Comparison of ENCODE assay signal across 11 cellular contexts in genomic region chr1:111190931-111191451, GRCh38. TPM values are rescaled to one million over a fixed set of nuclear protein-coding genes. Genes with fewer than 3 reads are reported as not detected.
A peak's percentile ranks its signal among the peaks of the same experiment; 100 is the strongest.
DNase-seq lines count a peak whose midpoint lies in the region; ATAC-seq and TF ChIP-seq lines count a peak whose summit lies in the region.
"Had no signal": no experiment of that assay in that cellular context is flagged by ENCODE, and none has a peak within 500 bp of the region (broad histone marks: within the 10 kb centered on the region; RNA-seq: fewer than 3 reads in every experiment).

No MANE protein-coding gene starts in this region.

- TF ChIP-seq EP300 in upper lobe of left lung (IDR thresholded peaks at IDR 0.05) = peak in 1 of 4 donors; percentile 51

- DNase-seq in Right ventricle myocardium inferior (ENCODE audit: missing footprints) = no peak
- DNase-seq in right atrium auricular region (ENCODE audit: low spot score) = no peak
- no peak for DNase-seq in activated naive CD8-positive, alpha-beta T cell treated with anti-CD3 and anti-CD28 coated beads, Interleukin-2, amount 50 U/mL, for 24 hours
- DNase-seq in left lung = no peak
- DNase-seq in upper lobe of left lung = no peak
- DNase-seq in cerebellum (ENCODE audit: low spot score) = no peak
- no peak for DNase-seq in NAMALWA (ENCODE audit: low spot score)
- no peak for DNase-seq in cerebellar cortex (ENCODE audit: low spot score)
- DNase-seq: dorsolateral prefrontal cortex; stimulated activated CD4-positive, alpha-beta T cell treated with anti-CD3 and anti-CD28 coated beads, Interleukin-4, amount 100 ng/mL, for 24 hours had no signal

- no peak overlapping the region for H3K27ac ChIP-seq in right atrium auricular region
- peak overlapping the region; percentile 70 to 91 for H3K27ac ChIP-seq in left lung
- H3K27ac ChIP-seq in upper lobe of left lung = peak overlapping the region in 3 of 4 donors; percentile 47 to 84 (median 79)
- H3K27ac ChIP-seq: dorsolateral prefrontal cortex had no signal

- H3K27me3 ChIP-seq in right atrium auricular region = no peaks in the 10 kb centered on the region
- H3K27me3 ChIP-seq in left lung = no peaks in the 10 kb centered on the region
- H3K27me3 ChIP-seq in upper lobe of left lung = no peaks in the 10 kb centered on the region
- H3K27me3 ChIP-seq: dorsolateral prefrontal cortex had no signal

- no peaks in the 10 kb centered on the region for H3K27me3 Mint-ChIP-seq in activated naive CD8-positive, alpha-beta T cell treated with anti-CD3 and anti-CD28 coated beads, Interleukin-2, amount 50 U/mL, for 24 hours

- H3K9me3 ChIP-seq in right atrium auricular region = no peaks in the 10 kb centered on the region
- no peaks in the 10 kb centered on the region for H3K9me3 ChIP-seq in left lung
- H3K9me3 ChIP-seq in upper lobe of left lung = no peaks in the 10 kb centered on the region

- peaks cover 97% of the 10 kb centered on the region for H3K36me3 Mint-ChIP-seq in activated naive CD8-positive, alpha-beta T cell treated with anti-CD3 and anti-CD28 coated beads, Interleukin-2, amount 50 U/mL, for 24 hours (ENCODE audit: low read depth)

- no peak overlapping the region for H3K4me3 ChIP-seq in right atrium auricular region
- H3K4me3 ChIP-seq in left lung = no peak overlapping the region
- H3K4me3 ChIP-seq in upper lobe of left lung = no peak overlapping the region
- H3K4me3 ChIP-seq: dorsolateral prefrontal cortex had no signal

- H3K4me1 ChIP-seq in right atrium auricular region (peaks cover 0 to 13% of the 10 kb centered on the region in 2 donors), left lung (peaks cover 37 to 61% of the 10 kb centered on the region in 2 donors), upper lobe of left lung (peaks cover 41 to 56% (median 50%) of the 10 kb centered on the region in 4 donors)

- peaks cover 81% of the 10 kb centered on the region for H3K4me1 Mint-ChIP-seq in activated naive CD8-positive, alpha-beta T cell treated with anti-CD3 and anti-CD28 coated beads, Interleukin-2, amount 50 U/mL, for 24 hours

- H3K27ac Mint-ChIP-seq in activated naive CD8-positive, alpha-beta T cell treated with anti-CD3 and anti-CD28 coated beads, Interleukin-2, amount 50 U/mL, for 24 hours = peak overlapping the region; percentile 95

- no peaks in the 10 kb centered on the region for H3K9me3 Mint-ChIP-seq in activated naive CD8-positive, alpha-beta T cell treated with anti-CD3 and anti-CD28 coated beads, Interleukin-2, amount 50 U/mL, for 24 hours

- H3K4me3 Mint-ChIP-seq in activated naive CD8-positive, alpha-beta T cell treated with anti-CD3 and anti-CD28 coated beads, Interleukin-2, amount 50 U/mL, for 24 hours = no peak overlapping the region

- 60 to 64% methylated on average over 2 of the region's 2 CpGs for WGBS in upper lobe of left lung, 2 donors

- ATAC-seq in Right ventricle myocardium inferior (peak; percentile 43), left lung (peak; percentile 65), upper lobe of left lung (ENCODE audit: low FRiP score in 2 of 2) (peak in 1 of 2 donors; percentile 57)
- ATAC-seq in activated naive CD8-positive, alpha-beta T cell treated with anti-CD3 and anti-CD28 coated beads, Interleukin-2, amount 50 U/mL, for 24 hours = no peak
- ATAC-seq: Panc1 had no signal

- TF ChIP-seq POLR2A in upper lobe of left lung (IDR thresholded peaks at IDR 0.05) = no peak

- H3K36me3 ChIP-seq in right atrium auricular region (peaks cover 25% of the 10 kb centered on the region), left lung (peaks cover 0 to 88% of the 10 kb centered on the region in 2 donors), upper lobe of left lung (peaks cover 15 to 51% (median 35%) of the 10 kb centered on the region in 4 donors)

- TF ChIP-seq CTCF in right atrium auricular region (IDR thresholded peaks at IDR 0.05) (no peak), left lung (IDR thresholded peaks at IDR 0.05) (no peak), upper lobe of left lung (IDR thresholded peaks at IDR 0.05) (no peak)

- intact Hi-C loops in Right ventricle myocardium inferior (cut with DNase I) (no loop called here), left lung (cut with DNase I) (no loop called here)

RNA-seq across cellular contexts. Expression of gene DENND2D, which starts 9.5 kb away (rescaled TPM):
- total RNA-seq in Right ventricle myocardium inferior (3.5 TPM), right atrium auricular region (1 to 10 TPM; 1.7 to 5.7 TPM), left lung (10 to 100 TPM; 56.6 to 78.8 TPM), upper lobe of left lung (100 to 1,000 TPM in 1 of 6 donors, 10 to 100 TPM in 5; 44.4 to 154 (median 64.8) TPM), cerebellum (2.4 TPM)

RNA-seq across cellular contexts. Expression of gene CHI3L2, which starts 36.5 kb away (rescaled TPM):
- total RNA-seq in Right ventricle myocardium inferior (7.5 TPM), right atrium auricular region (1 to 10 TPM in 1 of 2 donors, under 1 TPM in 1; 0.52 to 9.9 TPM), left lung (100 to 1,000 TPM in 1 of 2 donors, 1 to 10 TPM in 1; 8.0 to 222 TPM), upper lobe of left lung (100 to 1,000 TPM in 1 of 6 donors, 10 to 100 TPM in 4, 1 to 10 TPM in 1; 2.1 to 115 (median 21.3) TPM), cerebellum (not detected)

RNA-seq across cellular contexts. Expression of gene CEPT1, which starts 51.0 kb away (rescaled TPM):
- total RNA-seq in Right ventricle myocardium inferior = 15.5 TPM
- total RNA-seq in right atrium auricular region = 10 to 100 TPM; 11.6 to 14.0 TPM
- 10 to 100 TPM; 40.4 to 54.2 TPM for total RNA-seq in left lung
- total RNA-seq in upper lobe of left lung = 10 to 100 TPM; 27.2 to 71.7 (median 35.3) TPM
- total RNA-seq in cerebellum = 54.1 TPM

RNA-seq across cellular contexts. Expression of gene DRAM2, which starts 51.1 kb away (rescaled TPM):
- total RNA-seq in Right ventricle myocardium inferior (37.1 TPM), right atrium auricular region (10 to 100 TPM; 33.0 to 56.4 TPM), left lung (10 to 100 TPM; 41.3 to 57.7 TPM), upper lobe of left lung (10 to 100 TPM; 16.1 to 56.9 (median 40.3) TPM), cerebellum (43.4 TPM)

Comparison
In these comparisons a context has a peak if more than half of its experiments do, and no peak if none do; other contexts are left out.
1. H3K27ac ChIP-seq: peak in left lung (2 of 2) and upper lobe of left lung (3 of 4); none in right atrium auricular region (0 of 2).
2. RNA of gene DENND2D, which starts 9.5 kb away (total RNA-seq): 56.6 to 78.8 TPM in left lung and 44.4 to 154 TPM in upper lobe of left lung; 1.7 to 5.7 TPM in right atrium auricular region, 3.5 TPM in Right ventricle myocardium inferior (single experiment) and 2.4 TPM in cerebellum (single experiment); every median in the first group is over 4 times any median in the second.